10 cellular contexts compared by ENCODE assay signal in the genomic region with DNA sequence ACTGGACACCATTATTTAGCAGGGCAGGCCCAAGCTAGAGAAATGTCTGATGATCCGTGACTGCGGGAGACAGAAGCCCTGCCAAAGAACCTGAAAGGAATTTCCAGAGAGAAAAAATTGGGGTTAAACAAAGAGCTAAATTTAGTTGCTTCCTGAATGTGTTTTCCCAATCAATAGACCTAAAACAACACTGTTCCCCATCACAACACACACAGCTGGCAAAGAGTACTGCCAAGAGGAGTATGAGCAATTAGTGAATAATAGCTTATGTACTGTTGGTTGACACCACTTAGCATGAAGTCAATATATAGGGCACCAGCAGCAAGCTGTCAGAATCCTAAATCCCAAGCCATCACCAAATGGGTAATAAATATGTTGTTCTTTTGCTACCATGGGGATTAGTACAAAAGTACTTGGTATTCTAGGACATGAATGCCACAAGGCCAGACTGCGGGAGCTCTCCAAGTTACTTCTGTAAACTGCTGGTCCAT. TPM values are rescaled to one million over a fixed set of nuclear protein-coding genes. Genes with fewer than 3 reads are reported as not detected.
DNase-seq lines count a peak whose midpoint lies in the region; ATAC-seq and TF ChIP-seq lines count a peak whose summit lies in the region.
"Had no signal": no experiment of that assay in that cellular context is flagged by ENCODE, and none has a peak within 500 bp of the region (broad histone marks: within the 10 kb centered on the region; RNA-seq: fewer than 3 reads in every experiment).

No MANE protein-coding gene starts in this region.

- intact Hi-C loops in esophagus muscularis mucosa (cut with DNase I) = no loop called here

- DNase-seq in NCI-H345 treated with DMSO at 0.1 percent for 48 hours (lab: John Stamatoyannopoulos, UW; ENCODE audit: unreplicated experiment) = peak; percentile 61
- no peak for DNase-seq in esophagus muscularis mucosa (ENCODE audit: extremely low spot score)
- no peak for DNase-seq in progenitor cell of endocrine pancreas (ENCODE audit: low spot score, unreplicated experiment)
- DNase-seq in NK-92 treated with Interleukin-12 subunit alpha and Interleukin-12 subunit beta, amount 100 ng/mL, for 24 hours (lab: John Stamatoyannopoulos, UW) = no peak
- DNase-seq in COLO829 (ENCODE audit: low spot score) = no peak
- no peak for DNase-seq in NCI-H187 treated with DMSO at 0.1 percent for 48 hours (lab: John Stamatoyannopoulos, UW)
- DNase-seq: RPMI8226 had no signal

- H3K4me3 Mint-ChIP-seq in progenitor cell of endocrine pancreas (ENCODE audit: low read depth) = no peak overlapping the region
- H3K4me3 Mint-ChIP-seq: dendritic cell treated with granulocyte-macrophage colony-stimulating factor and Interleukin-4, amounts not matched to agents 40 ng/mL and 50 ng/mL, for 4 days had no signal

- TF ChIP-seq CTCF in esophagus muscularis mucosa (IDR thresholded peaks at IDR 0.05) (no peak), progenitor cell of endocrine pancreas (IDR thresholded peaks at IDR 0.05; ENCODE audit: unreplicated experiment) (no peak)

- H3K36me3 Mint-ChIP-seq in progenitor cell of endocrine pancreas (ENCODE audit: insufficient read depth) = peaks cover 11% of the 10 kb centered on the region

- peak overlapping the region; percentile 29 for H3K27ac Mint-ChIP-seq in progenitor cell of endocrine pancreas
- H3K27ac Mint-ChIP-seq: dendritic cell treated with granulocyte-macrophage colony-stimulating factor and Interleukin-4, amounts not matched to agents 40 ng/mL and 50 ng/mL, for 4 days had no signal

- H3K9me3 Mint-ChIP-seq in progenitor cell of endocrine pancreas (ENCODE audit: low read depth) = no peaks in the 10 kb centered on the region
- H3K9me3 Mint-ChIP-seq: dendritic cell treated with granulocyte-macrophage colony-stimulating factor and Interleukin-4, amounts not matched to agents 40 ng/mL and 50 ng/mL, for 4 days had no signal

- TF ChIP-seq EP300 in Ishikawa (IDR thresholded peaks at IDR 0.05; ENCODE audit: borderline replicate concordance) = peak; percentile 98
- no peak for TF ChIP-seq EP300 in esophagus muscularis mucosa (IDR thresholded peaks at IDR 0.05)

- ATAC-seq in HG03571 (IDR thresholded peaks at IDR 0.05; ENCODE audit: unreplicated experiment) = no peak

- H3K9me3 ChIP-seq in esophagus muscularis mucosa = no peaks in the 10 kb centered on the region

- peaks cover 46 to 59% (median 50%) of the 10 kb centered on the region in 4 donors for H3K4me1 ChIP-seq in esophagus muscularis mucosa

- no peaks in the 10 kb centered on the region for H3K27me3 Mint-ChIP-seq in progenitor cell of endocrine pancreas
- H3K27me3 Mint-ChIP-seq: dendritic cell treated with granulocyte-macrophage colony-stimulating factor and Interleukin-4, amounts not matched to agents 40 ng/mL and 50 ng/mL, for 4 days had no signal

- TF ChIP-seq RAD21 in Ishikawa (IDR thresholded peaks at IDR 0.05; ENCODE audit: low read depth) = 0 out of 2 replicates have a peak, but pooled peaks have one; percentile 12

- WGBS in esophagus muscularis mucosa = 71% methylated on average over 3 of the region's 3 CpGs

- H3K4me3 ChIP-seq in esophagus muscularis mucosa = no peak overlapping the region

- peaks cover 13% of the 10 kb centered on the region for H3K4me1 Mint-ChIP-seq in progenitor cell of endocrine pancreas (ENCODE audit: low read depth)

- no peak for TF ChIP-seq POLR2A in esophagus muscularis mucosa (IDR thresholded peaks at IDR 0.05; ENCODE audit: low read depth)

- peaks cover 0 to 18% (median 7%) of the 10 kb centered on the region in 4 donors for H3K36me3 ChIP-seq in esophagus muscularis mucosa

- no peaks in the 10 kb centered on the region for H3K27me3 ChIP-seq in esophagus muscularis mucosa

- H3K27ac ChIP-seq in esophagus muscularis mucosa (replicated peaks in 1 of 4) = peak overlapping the region in 3 of 4 donors; percentile 2 to 22 (median 4)

TF ChIP-seq in Ishikawa, 13 proteins besides CTCF, POLR2A, EP300 and RAD21:
- TF ChIP-seq FOXM1 (IDR thresholded peaks at IDR 0.05; ENCODE audit: borderline replicate concordance, low read depth) (peak; percentile 95), CEBPB (IDR thresholded peaks at IDR 0.05) (peak; percentile 67), TCF12 (IDR thresholded peaks at IDR 0.05; ENCODE audit: low read depth) (peak; percentile 99), TEAD4 (IDR thresholded peaks at IDR 0.05) (peak; percentile 97), CREB1 (IDR thresholded peaks at IDR 0.05; ENCODE audit: low read depth) (no peak), YY1 (IDR thresholded peaks at IDR 0.05; ENCODE audit: low read depth) (0 out of 2 replicates have a peak, but pooled peaks have one; percentile 44), ZBTB7A (IDR thresholded peaks at IDR 0.05; ENCODE audit: low read depth) (no peak), EGR1 (IDR thresholded peaks at IDR 0.05) (no peak), TAF1 (IDR thresholded peaks at IDR 0.05; ENCODE audit: low read depth) (0 out of 2 replicates have a peak, but pooled peaks have one; percentile 4), NFIC (IDR thresholded peaks at IDR 0.05) (peak; percentile 99)
- TF ChIP-seq, protein P1, sequence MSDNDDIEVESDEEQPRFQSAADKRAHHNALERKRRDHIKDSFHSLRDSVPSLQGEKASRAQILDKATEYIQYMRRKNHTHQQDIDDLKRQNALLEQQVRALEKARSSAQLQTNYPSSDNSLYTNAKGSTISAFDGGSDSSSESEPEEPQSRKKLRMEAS (IDR thresholded peaks at IDR 0.05) = peak; percentile 81
- TF ChIP-seq, protein P2, sequence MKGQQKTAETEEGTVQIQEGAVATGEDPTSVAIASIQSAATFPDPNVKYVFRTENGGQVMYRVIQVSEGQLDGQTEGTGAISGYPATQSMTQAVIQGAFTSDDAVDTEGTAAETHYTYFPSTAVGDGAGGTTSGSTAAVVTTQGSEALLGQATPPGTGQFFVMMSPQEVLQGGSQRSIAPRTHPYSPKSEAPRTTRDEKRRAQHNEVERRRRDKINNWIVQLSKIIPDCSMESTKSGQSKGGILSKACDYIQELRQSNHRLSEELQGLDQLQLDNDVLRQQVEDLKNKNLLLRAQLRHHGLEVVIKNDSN (IDR thresholded peaks at IDR 0.05) = no peak
- TF ChIP-seq, protein P3, sequence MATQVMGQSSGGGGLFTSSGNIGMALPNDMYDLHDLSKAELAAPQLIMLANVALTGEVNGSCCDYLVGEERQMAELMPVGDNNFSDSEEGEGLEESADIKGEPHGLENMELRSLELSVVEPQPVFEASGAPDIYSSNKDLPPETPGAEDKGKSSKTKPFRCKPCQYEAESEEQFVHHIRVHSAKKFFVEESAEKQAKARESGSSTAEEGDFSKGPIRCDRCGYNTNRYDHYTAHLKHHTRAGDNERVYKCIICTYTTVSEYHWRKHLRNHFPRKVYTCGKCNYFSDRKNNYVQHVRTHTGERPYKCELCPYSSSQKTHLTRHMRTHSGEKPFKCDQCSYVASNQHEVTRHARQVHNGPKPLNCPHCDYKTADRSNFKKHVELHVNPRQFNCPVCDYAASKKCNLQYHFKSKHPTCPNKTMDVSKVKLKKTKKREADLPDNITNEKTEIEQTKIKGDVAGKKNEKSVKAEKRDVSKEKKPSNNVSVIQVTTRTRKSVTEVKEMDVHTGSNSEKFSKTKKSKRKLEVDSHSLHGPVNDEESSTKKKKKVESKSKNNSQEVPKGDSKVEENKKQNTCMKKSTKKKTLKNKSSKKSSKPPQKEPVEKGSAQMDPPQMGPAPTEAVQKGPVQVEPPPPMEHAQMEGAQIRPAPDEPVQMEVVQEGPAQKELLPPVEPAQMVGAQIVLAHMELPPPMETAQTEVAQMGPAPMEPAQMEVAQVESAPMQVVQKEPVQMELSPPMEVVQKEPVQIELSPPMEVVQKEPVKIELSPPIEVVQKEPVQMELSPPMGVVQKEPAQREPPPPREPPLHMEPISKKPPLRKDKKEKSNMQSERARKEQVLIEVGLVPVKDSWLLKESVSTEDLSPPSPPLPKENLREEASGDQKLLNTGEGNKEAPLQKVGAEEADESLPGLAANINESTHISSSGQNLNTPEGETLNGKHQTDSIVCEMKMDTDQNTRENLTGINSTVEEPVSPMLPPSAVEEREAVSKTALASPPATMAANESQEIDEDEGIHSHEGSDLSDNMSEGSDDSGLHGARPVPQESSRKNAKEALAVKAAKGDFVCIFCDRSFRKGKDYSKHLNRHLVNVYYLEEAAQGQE (IDR thresholded peaks at IDR 0.05; ENCODE audit: low read depth) = 0 out of 2 replicates have a peak, but pooled peaks have one; percentile 23

RNA-seq across cellular contexts. Expression of a gene that starts 35.7 kb away (rescaled TPM):
- 10 to 100 TPM; 74.6 to 89.8 (median 80.7) TPM for total RNA-seq in esophagus muscularis mucosa
- total RNA-seq in progenitor cell of endocrine pancreas = 74.5 and 76.0 TPM in 2 replicates

RNA-seq across cellular contexts. Expression of a gene that starts 44.5 kb away (rescaled TPM):
- total RNA-seq in esophagus muscularis mucosa = 10 to 100 TPM in 3 of 4 donors, 1 to 10 TPM in 1; 9.6 to 19.5 (median 17.9) TPM
- 61.6 and 62.6 TPM in 2 replicates for total RNA-seq in progenitor cell of endocrine pancreas
